11 cellular contexts compared by ENCODE assay signal in genomic region chr12:76266797-76267196, GRCh38.
DNase-seq lines count a peak whose midpoint lies in the region; ATAC-seq, FAIRE-seq and TF ChIP-seq lines count a peak whose summit lies in the region.
"Had no signal": no experiment of that assay in that cellular context is flagged by ENCODE, and none has a peak within 500 bp of the region (broad histone marks: within the 10 kb centered on the region; RNA-seq: fewer than 3 reads in every experiment).

No MANE protein-coding gene starts in this region.

- H3K4me1 ChIP-seq in adipocyte (ENCODE audit: control insufficient read depth, insufficient read depth, low read length) (peaks cover 44% of the 10 kb centered on the region), suprapubic skin (peaks cover 19% of the 10 kb centered on the region), small intestine (ENCODE audit: control insufficient read depth in 2 of 2, insufficient read depth in 1 of 2, low read depth in 1 of 2, low read length in 1 of 2) (no peaks in the 10 kb centered on the region)

- peak overlapping the region; percentile 62 for H3K9ac ChIP-seq in adipocyte (ENCODE audit: low read length)

- no peak for TF ChIP-seq CTCF in suprapubic skin (IDR thresholded peaks at IDR 0.05)

- TF ChIP-seq POLR2A in suprapubic skin (IDR thresholded peaks at IDR 0.05): no peak

- WGBS in suprapubic skin: 26% methylated on average over 2 of the region's 2 CpGs
- WGBS in small intestine, 3 donors: 43 to 46% (median 45%) methylated on average over 2 of the region's 2 CpGs

- TF ChIP-seq EP300 in suprapubic skin (IDR thresholded peaks at IDR 0.05): peak; percentile 95

- peak overlapping the region; percentile 18 for H3K4me3 ChIP-seq in adipocyte (ENCODE audit: low read length)
- no peak overlapping the region for H3K4me3 ChIP-seq in suprapubic skin
- no peak overlapping the region for H3K4me3 ChIP-seq in small intestine (ENCODE audit: low read depth in 1 of 2, low read length in 2 of 2)

- FAIRE-seq in small intestine (lab: Jason Lieb, UNC): no peak
- FAIRE-seq: GM12892 had no signal

- H3K9me3 ChIP-seq in adipocyte (ENCODE audit: control insufficient read depth, low read length) (peaks cover 4% of the 10 kb centered on the region), suprapubic skin (no peaks in the 10 kb centered on the region), small intestine (ENCODE audit: control insufficient read depth, low read depth) (no peaks in the 10 kb centered on the region)

- H3K27ac ChIP-seq in suprapubic skin: peak overlapping the region; percentile 76
- no peak overlapping the region for H3K27ac ChIP-seq in small intestine (ENCODE audit: low read depth in 1 of 2, low read length in 1 of 2)

- DNase-seq in HS-27A (ENCODE audit: low read depth) (peak; percentile 72), adipocyte (ENCODE audit: low read depth) (peak; percentile 73), Right ventricle myocardium superior (peak; percentile 46), suprapubic skin (ENCODE audit: low spot score in 2 of 2) (peak in 1 of 2 donors; percentile 70), OCI-M2 (lab: John Stamatoyannopoulos, UW; ENCODE audit: unreplicated experiment) (no peak), small intestine (no peak)
- DNase-seq in stimulated activated CD4-positive, alpha-beta T cell treated with anti-CD3 and anti-CD28 coated beads, Interleukin-4, amount 100 ng/mL, for 24 hours: no peak
- DNase-seq: activated T-cell treated with anti-CD3 and anti-CD28 coated beads, Interleukin-2, amount 50 U/mL, for 4 hours; erythroblast; stimulated activated CD8-positive, alpha-beta memory T cell treated with anti-CD3 and anti-CD28 coated beads, Interleukin-4, amount 100 ng/mL, for 48 hours had no signal

- ATAC-seq in Right ventricle myocardium superior (ENCODE audit: poor library complexity): peak; percentile 95

- H3K36me3 ChIP-seq in adipocyte (ENCODE audit: control insufficient read depth, insufficient read depth, low read length, severe bottlenecking) (no peaks in the 10 kb centered on the region), suprapubic skin (no peaks in the 10 kb centered on the region), small intestine (ENCODE audit: control insufficient read depth in 2 of 2, insufficient read depth in 2 of 2, low read length in 2 of 2) (no peaks in the 10 kb centered on the region)

- H3K27me3 ChIP-seq in adipocyte (replicated peaks; ENCODE audit: control insufficient read depth, insufficient read depth, low read length): no peaks in the 10 kb centered on the region
- H3K27me3 ChIP-seq in suprapubic skin: no peaks in the 10 kb centered on the region
- peaks cover 0 to 3% of the 10 kb centered on the region in 2 donors for H3K27me3 ChIP-seq in small intestine (ENCODE audit: control insufficient read depth in 2 of 2, insufficient read depth in 2 of 2, low read length in 2 of 2)

- intact Hi-C loops in Right ventricle myocardium superior (cut with DNase I): no loop called here

Comparison
In these comparisons a context has a peak if more than half of its experiments do, and no peak if none do; other contexts are left out.
1. DNase-seq: peak in HS-27A (single experiment), adipocyte (single experiment) and Right ventricle myocardium superior (single experiment); none in stimulated activated CD4-positive, alpha-beta T cell treated with anti-CD3 and anti-CD28 coated beads, Interleukin-4, amount 100 ng/mL, for 24 hours (single experiment), OCI-M2 (single experiment) and small intestine (single experiment).